ENCODE assay signal across 7 cellular contexts in the genomic region with DNA sequence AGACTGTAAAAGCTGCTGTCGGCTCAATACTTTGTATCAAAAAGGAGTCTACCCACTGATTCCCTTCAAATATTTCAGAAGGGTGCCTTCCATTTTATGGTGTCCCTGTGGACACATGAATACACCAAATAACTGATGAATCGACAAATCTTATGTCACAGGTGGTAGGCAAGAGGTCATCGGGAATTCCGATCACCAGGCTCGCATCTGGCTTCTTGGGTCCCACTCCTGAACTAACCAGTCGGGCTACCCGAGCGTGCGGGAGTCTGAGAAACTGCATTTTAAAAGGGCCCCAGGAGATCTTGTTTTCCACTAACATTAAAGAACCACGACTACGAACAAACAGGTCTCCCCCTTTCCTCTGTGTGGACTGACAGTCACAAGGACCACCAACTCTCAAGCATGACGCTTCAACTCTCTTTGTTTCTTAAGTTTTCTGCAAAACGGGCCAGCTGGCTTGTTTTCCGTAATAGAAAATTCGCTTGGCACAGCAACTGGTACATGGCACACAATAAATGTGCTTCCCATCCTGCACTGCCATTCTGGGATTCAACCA. TPM values are rescaled to one million over a fixed set of nuclear protein-coding genes. Genes with fewer than 3 reads are reported as not detected.
DNase-seq lines count a peak whose midpoint lies in the region; ATAC-seq, FAIRE-seq and TF ChIP-seq lines count a peak whose summit lies in the region.

No MANE protein-coding gene starts in this region.

- 10 to 23% (median 15%) methylated on average over 15 of the region's 15 CpGs for WGBS in small intestine, 3 donors

- ATAC-seq in HG03521 (IDR thresholded peaks at IDR 0.05; ENCODE audit: unreplicated experiment) (no peak), esophagus mucosa (no peak), HG03354 (IDR thresholded peaks at IDR 0.05; ENCODE audit: poor library complexity, severe bottlenecking, unreplicated experiment) (no peak)

- no peaks in the 10 kb centered on the region; the same call in 1 of the 2 replicates for H3K4me1 ChIP-seq in HEK293 (ENCODE audit: control insufficient read depth, insufficient read depth, low read length)
- H3K4me1 ChIP-seq in small intestine (ENCODE audit: control insufficient read depth in 2 of 2, insufficient read depth in 1 of 2, low read depth in 1 of 2, low read length in 1 of 2) = no peaks in the 10 kb centered on the region

- H3K4me3 ChIP-seq in HEK293 (ENCODE audit: low read depth, low read length) (peak overlapping the region; percentile 85), small intestine (ENCODE audit: low read depth in 1 of 2, low read length in 2 of 2) (peak overlapping the region; percentile 71 to 91)

- peak; percentile 46 for DNase-seq in globus pallidus (ENCODE audit: low spot score)
- peak; percentile 9 for DNase-seq in small intestine

- peak overlapping the region; percentile 77; the same call in 1 of the 2 replicates for H3K27ac ChIP-seq in HEK293 (ENCODE audit: extremely low read depth, low read depth, low read length)
- peak overlapping the region; percentile 86 for H3K27ac ChIP-seq in VCaP
- H3K27ac ChIP-seq in small intestine (ENCODE audit: low read depth in 1 of 2, low read length in 1 of 2) = peak overlapping the region in 1 of 2 donors; percentile 98

- no peak for TF ChIP-seq CTCF in HEK293 (tag by site-specific recombination; IDR thresholded peaks at IDR 0.05)
- no peak for TF ChIP-seq CTCF in VCaP (conservative IDR thresholded peaks at IDR 0.05)

- POLR2A ChIA-PET in HEK293 (lab: Yijun Ruan, JAX) = interaction anchor here (0.8 to 1.4 kb wide), 5 partner anchors 11 to 262 kb away, joined by 3 to 7 read pairs (median 4); partner anchors contain the start of genes CIAPIN1 and COQ9

- CTCF ChIA-PET in HEK293 (lab: Yijun Ruan, JAX) = interaction anchor here (0.8 to 1.8 kb wide), 3 partner anchors 8 to 92 kb away, joined by 3 to 6 read pairs (median 4); partner anchors contain the start of gene CPNE2

- H3K36me3 ChIP-seq in HEK293 (ENCODE audit: control insufficient read depth in 2 of 2, insufficient read depth in 1 of 2, low read length in 2 of 2) (no peaks in the 10 kb centered on the region; a peak in 1 of 3 replicates), small intestine (ENCODE audit: control insufficient read depth in 2 of 2, insufficient read depth in 2 of 2, low read length in 2 of 2) (no peaks in the 10 kb centered on the region)

- H3K9me3 ChIP-seq in HEK293 (ENCODE audit: control insufficient read depth, insufficient read depth, low read depth, low read length) (no peaks in the 10 kb centered on the region), small intestine (ENCODE audit: control insufficient read depth, low read depth) (no peaks in the 10 kb centered on the region)

- FAIRE-seq in small intestine (lab: Jason Lieb, UNC) = no peak

- H3K27me3 ChIP-seq in small intestine (ENCODE audit: control insufficient read depth in 2 of 2, insufficient read depth in 2 of 2, low read length in 2 of 2) = no peaks in the 10 kb centered on the region

TF ChIP-seq in HEK293, 187 proteins besides CTCF, POLR2A, EP300 and RAD21:
- TF ChIP-seq ZNF76 (tag by site-specific recombination; IDR thresholded peaks at IDR 0.05; ENCODE audit: borderline replicate concordance, low read depth) (peak; percentile 51; the same call in 1 of the 2 replicates), ZFP3 (tag by site-specific recombination; IDR thresholded peaks at IDR 0.05; ENCODE audit: low read depth) (no peak)

RNA-seq across cellular contexts. Expression of gene PSME3IP1, which starts 0.9 kb away (rescaled TPM):
- polyA plus RNA-seq in small intestine = 10 to 100 TPM; 60.8 to 79.8 (median 61.3) TPM
- 63.1 TPM for total RNA-seq in esophagus mucosa

RNA-seq across cellular contexts. Expression of gene RSPRY1, which starts 1.2 kb away (rescaled TPM):
- polyA plus RNA-seq in small intestine = 10 to 100 TPM; 12.4 to 17.4 (median 17.0) TPM
- 20.4 TPM for total RNA-seq in esophagus mucosa
